In the genomic region with DNA sequence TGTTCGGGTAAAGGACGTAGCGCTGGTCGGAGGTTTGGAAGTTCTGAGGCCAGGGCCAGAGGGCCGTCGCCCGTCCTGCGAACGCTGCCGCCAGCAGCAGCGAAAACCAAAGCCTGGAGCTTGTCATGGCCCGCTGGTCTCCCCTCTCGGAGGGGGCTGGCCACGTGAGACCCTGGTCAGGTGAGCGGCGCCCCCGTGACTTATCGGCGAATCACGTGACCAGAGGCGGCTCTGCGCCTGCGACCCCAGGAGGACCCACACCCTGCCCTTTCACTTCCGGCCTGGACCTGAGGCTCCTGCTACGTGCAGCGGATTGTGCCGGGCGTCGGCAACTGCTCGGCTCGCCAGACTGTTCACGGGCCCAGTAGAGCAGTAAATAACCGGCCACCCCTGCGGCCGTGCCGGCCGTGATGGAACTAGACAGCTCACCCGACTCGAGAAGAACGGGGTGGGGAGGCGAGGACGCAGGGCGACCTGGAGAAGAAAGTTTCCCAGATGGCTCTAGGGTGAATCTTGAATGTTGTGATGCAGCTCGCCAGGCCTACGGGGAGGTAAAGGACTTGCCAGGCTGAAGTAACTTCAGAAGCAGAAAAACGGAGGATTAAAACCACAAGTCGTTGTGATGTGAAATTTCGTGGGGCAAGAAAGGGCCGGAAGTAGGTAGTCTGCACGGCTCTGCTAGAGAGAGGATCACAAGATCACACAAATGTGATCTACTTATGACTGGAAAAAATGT, we compare ENCODE assay signal across 8 cellular contexts. TPM values are rescaled to one million over a fixed set of nuclear protein-coding genes. Genes with fewer than 3 reads are reported as not detected.
DNase-seq lines count a peak whose midpoint lies in the region; ATAC-seq, FAIRE-seq and TF ChIP-seq lines count a peak whose summit lies in the region.

A gene (minus strand): TSS at position 169 of the 736 bp plus-strand sequence. CDS start 42 bp downstream, at position 127.

- no peaks in the 10 kb centered on the region for H3K27me3 ChIP-seq in Loucy (ENCODE audit: insufficient read depth, low read length, poor library complexity, severe bottlenecking)

- TF ChIP-seq POLR2A in H54 (IDR thresholded peaks at IDR 0.05; ENCODE audit: low read depth, low read length) (peak; percentile 87), Raji (IDR thresholded peaks at IDR 0.05; ENCODE audit: insufficient read depth, low read depth, low read length) (peak; percentile 95)

- peak; percentile 92 to 93 for ATAC-seq in natural killer cell treated with Interleukin-12 subunit alpha and Interleukin-12 subunit beta and Interleukin-15 and Interleukin-18, amount 100 ng/mL, for 72 hours

- H3K79me2 ChIP-seq in Loucy (ENCODE audit: insufficient read depth, low read length), result peaks cover 32% of the 10 kb centered on the region; the same call in 1 of the 2 replicates

- H3K27me3 Mint-ChIP-seq in natural killer cell treated with Interleukin-12 subunit alpha and Interleukin-12 subunit beta and Interleukin-15 and Interleukin-18, amount 100 ng/mL, for 72 hours, result peaks cover 0 to 1% of the 10 kb centered on the region in 2 donors

- DNase-seq in EL (peak; percentile 86), H54 (ENCODE audit: insufficient read length, low spot score) (peak; percentile 75), fibroblast of pulmonary artery (ENCODE audit: low read depth) (peak; percentile 95)
- DNase-seq in activated T-helper 9 cell treated with anti-CD3 and anti-CD28 coated beads, Interleukin-2, amount 50 U/mL, for 16 hours (ENCODE audit: low read depth), result peak; percentile 90
- peak; percentile 94 for DNase-seq in natural killer cell treated with Interleukin-12 subunit alpha and Interleukin-12 subunit beta and Interleukin-15 and Interleukin-18, amount 100 ng/mL, for 72 hours (ENCODE audit: low spot score)
- DNase-seq in stimulated activated naive CD4-positive, alpha-beta T cell treated with Interleukin-2 at 50 U/mL for 16 hours (lab: John Stamatoyannopoulos, UW), result peak; percentile 90

- H3K4me2 ChIP-seq in Loucy (ENCODE audit: low read depth, low read length, poor library complexity, severe bottlenecking), result peak within 1 kb of the TSS; percentile 90

- peak within 1 kb of the TSS; percentile 98 to 99 for H3K27ac Mint-ChIP-seq in natural killer cell treated with Interleukin-12 subunit alpha and Interleukin-12 subunit beta and Interleukin-15 and Interleukin-18, amount 100 ng/mL, for 72 hours

- H3F3A ChIP-seq in Loucy (ENCODE audit: low read depth), result no peaks in the 10 kb centered on the region

- H3K9me3 ChIP-seq in Loucy (ENCODE audit: insufficient read depth, low read depth, low read length), result no peaks in the 10 kb centered on the region

- peak within 1 kb of the TSS; percentile 96 for H2AFZ ChIP-seq in Loucy (ENCODE audit: low read length)

- H3K9me2 ChIP-seq in Loucy (replicated peaks; ENCODE audit: low read depth, low read length), result no peaks in the 10 kb centered on the region

- H3K4me3 ChIP-seq in Loucy (ENCODE audit: low read length, poor library complexity, severe bottlenecking), result peak within 1 kb of the TSS; percentile 94
- peak within 1 kb of the TSS; percentile 95 for H3K4me3 ChIP-seq in fibroblast of pulmonary artery (replicated peaks; ENCODE audit: low read depth, low read length)

- peak within 1 kb of the TSS; percentile 96 for H3K4me3 Mint-ChIP-seq in natural killer cell treated with Interleukin-12 subunit alpha and Interleukin-12 subunit beta and Interleukin-15 and Interleukin-18, amount 100 ng/mL, for 72 hours

- peaks cover 12% of the 10 kb centered on the region for H4K20me1 ChIP-seq in Loucy (ENCODE audit: insufficient read depth, low read length, poor library complexity, severe bottlenecking)

- H3K9ac ChIP-seq in Loucy (ENCODE audit: low read depth, low read length, poor library complexity, severe bottlenecking), result peak within 1 kb of the TSS; percentile 77

- no peaks in the 10 kb centered on the region for H3K36me3 Mint-ChIP-seq in natural killer cell treated with Interleukin-12 subunit alpha and Interleukin-12 subunit beta and Interleukin-15 and Interleukin-18, amount 100 ng/mL, for 72 hours

- peaks cover 34 to 37% of the 10 kb centered on the region in 2 donors for H3K4me1 Mint-ChIP-seq in natural killer cell treated with Interleukin-12 subunit alpha and Interleukin-12 subunit beta and Interleukin-15 and Interleukin-18, amount 100 ng/mL, for 72 hours (ENCODE audit: low read depth in 2 of 2)

- no peaks in the 10 kb centered on the region for H3K9me3 Mint-ChIP-seq in natural killer cell treated with Interleukin-12 subunit alpha and Interleukin-12 subunit beta and Interleukin-15 and Interleukin-18, amount 100 ng/mL, for 72 hours

- no peak for FAIRE-seq in H54 (lab: Jason Lieb, UNC)

- peaks cover 24% of the 10 kb centered on the region for H3K4me1 ChIP-seq in Loucy (ENCODE audit: insufficient read depth, low read length, poor library complexity, severe bottlenecking)

- no peaks in the 10 kb centered on the region for H3K36me3 ChIP-seq in Loucy (ENCODE audit: insufficient read depth, low read length)

- TF ChIP-seq CTCF in Loucy (conservative IDR thresholded peaks at IDR 0.05; ENCODE audit: low read length), result no peak
- no peak for TF ChIP-seq CTCF in fibroblast of pulmonary artery (IDR thresholded peaks at IDR 0.05; ENCODE audit: low read length, missing control alignments)

RNA-seq across cellular contexts. Expression of the gene that starts here (rescaled TPM):
- 10 to 100 TPM; 90.3 to 91.7 TPM for total RNA-seq in natural killer cell treated with Interleukin-12 subunit alpha and Interleukin-12 subunit beta and Interleukin-15 and Interleukin-18, amount 100 ng/mL, for 72 hours

Comparison
In these comparisons a context has a peak if more than half of its experiments do, and no peak if none do; other contexts are left out.
1. Peak in every context shown above with its lines: DNase-seq, ATAC-seq and H3K4me3 ChIP-seq.